Comparison of ENCODE assay signal across 30 cellular contexts in genomic region chr17:74107107-74107506, GRCh38.
"Had no signal": no experiment of that assay in that cellular context is flagged by ENCODE, and none has a peak within 500 bp of the region (broad histone marks: within the 10 kb centered on the region; RNA-seq: fewer than 3 reads in every experiment).

No MANE protein-coding gene starts in this region.

- H3K36me3 ChIP-seq: heart right ventricle, left lung, lower lobe of right lung, neutrophil, right atrium auricular region, suprapubic skin, thoracic aorta, tibial artery, uterus had no signal

- H3K36me3 Mint-ChIP-seq: naive thymus-derived CD4-positive, alpha-beta T cell; natural killer cell treated with Interleukin-12 subunit alpha and Interleukin-12 subunit beta and Interleukin-15 and Interleukin-18, amount 100 ng/mL, for 72 hours; stimulated activated effector memory CD8-positive, alpha-beta T cell treated with anti-CD3 and anti-CD28 coated beads, Interleukin-12 subunit alpha, Interleukin-12 subunit beta, amount 100 ng/mL, for 72 hours; type B pancreatic cell had no signal

- H3K27ac ChIP-seq: heart right ventricle, hepatocyte, left lung, lower lobe of right lung, neutrophil, parathyroid adenoma, right atrium auricular region, skin epidermis, suprapubic skin, thoracic aorta, tibial artery, uterus had no signal

- H3K4me3 ChIP-seq: heart right ventricle, hepatocyte, left lung, lower lobe of right lung, mucosa of descending colon, right atrium auricular region, skin epidermis, suprapubic skin, thoracic aorta, tibial artery, uterus had no signal

- DNase-seq: heart right ventricle; kidney; left colon; left lung; lower lobe of right lung; mammary epithelial cell; midbrain; mucosa of descending colon; naive thymus-derived CD4-positive, alpha-beta T cell; occipital lobe; stimulated activated CD4-positive, alpha-beta T cell treated with anti-CD3 and anti-CD28 coated beads, Interleukin-12 subunit alpha, Interleukin-12 subunit beta, amount 100 ng/mL, for 4 hours; stimulated activated CD4-positive, alpha-beta T cell treated with anti-CD3 and anti-CD28 coated beads, Interleukin-15, amount 100 ng/mL, for 24 hours; stimulated activated CD4-positive, alpha-beta T cell treated with anti-CD3 and anti-CD28 coated beads, Interleukin-4, amount 100 ng/mL, for 24 hours; stimulated activated naive CD4-positive, alpha-beta T cell; tibial artery; uterus had no signal

- H3K27me3 ChIP-seq: right atrium auricular region, uterus had no signal

- H3K79me2 ChIP-seq: hepatocyte, parathyroid adenoma had no signal

- H3K4me3 Mint-ChIP-seq: naive thymus-derived CD4-positive, alpha-beta T cell; natural killer cell treated with Interleukin-12 subunit alpha and Interleukin-12 subunit beta and Interleukin-15 and Interleukin-18, amount 100 ng/mL, for 72 hours; stimulated activated effector memory CD8-positive, alpha-beta T cell treated with anti-CD3 and anti-CD28 coated beads, Interleukin-12 subunit alpha, Interleukin-12 subunit beta, amount 100 ng/mL, for 72 hours; stimulated activated naive CD8-positive, alpha-beta T cell treated with anti-CD3 and anti-CD28 coated beads, Interleukin-15, Interleukin-2, amounts not matched to agents 100 ng/mL and 50 ng/mL, for 24 hours; type B pancreatic cell had no signal

- ATAC-seq: heart right ventricle; left colon; left lung; mucosa of descending colon; naive thymus-derived CD4-positive, alpha-beta T cell; natural killer cell treated with Interleukin-12 subunit alpha and Interleukin-12 subunit beta and Interleukin-15 and Interleukin-18, amount 100 ng/mL, for 72 hours; sciatic nerve; stimulated activated effector memory CD8-positive, alpha-beta T cell treated with anti-CD3 and anti-CD28 coated beads, Interleukin-12 subunit alpha, Interleukin-12 subunit beta, amount 100 ng/mL, for 72 hours had no signal

- H3K4me1 ChIP-seq: heart right ventricle, left lung, lower lobe of right lung, parathyroid adenoma, right atrium auricular region, suprapubic skin, tibial artery, uterus had no signal

- H3K4me2 ChIP-seq: hepatocyte had no signal

- H2AFZ ChIP-seq: hepatocyte, parathyroid adenoma had no signal

- H3K4me1 Mint-ChIP-seq: stimulated activated effector memory CD8-positive, alpha-beta T cell treated with anti-CD3 and anti-CD28 coated beads, Interleukin-12 subunit alpha, Interleukin-12 subunit beta, amount 100 ng/mL, for 72 hours had no signal

- FAIRE-seq: islet of Langerhans, kidney had no signal

- H3K9me3 ChIP-seq: heart right ventricle, left lung, lower lobe of right lung, mucosa of descending colon, neutrophil, right atrium auricular region, suprapubic skin, thoracic aorta, tibial artery, uterus had no signal

- H3K27ac Mint-ChIP-seq: naive thymus-derived CD4-positive, alpha-beta T cell; natural killer cell treated with Interleukin-12 subunit alpha and Interleukin-12 subunit beta and Interleukin-15 and Interleukin-18, amount 100 ng/mL, for 72 hours; progenitor cell of endocrine pancreas; stimulated activated effector memory CD8-positive, alpha-beta T cell treated with anti-CD3 and anti-CD28 coated beads, Interleukin-12 subunit alpha, Interleukin-12 subunit beta, amount 100 ng/mL, for 72 hours; stimulated activated naive CD8-positive, alpha-beta T cell treated with anti-CD3 and anti-CD28 coated beads, Interleukin-15, Interleukin-2, amounts not matched to agents 100 ng/mL and 50 ng/mL, for 24 hours; type B pancreatic cell had no signal

- H3K9ac ChIP-seq: parathyroid adenoma had no signal

- H3K9me3 Mint-ChIP-seq: natural killer cell treated with Interleukin-12 subunit alpha and Interleukin-12 subunit beta and Interleukin-15 and Interleukin-18, amount 100 ng/mL, for 72 hours; stimulated activated effector memory CD8-positive, alpha-beta T cell treated with anti-CD3 and anti-CD28 coated beads, Interleukin-12 subunit alpha, Interleukin-12 subunit beta, amount 100 ng/mL, for 72 hours; stimulated activated naive CD8-positive, alpha-beta T cell treated with anti-CD3 and anti-CD28 coated beads, Interleukin-15, Interleukin-2, amounts not matched to agents 100 ng/mL and 50 ng/mL, for 24 hours; type B pancreatic cell had no signal
